In the genomic region with DNA sequence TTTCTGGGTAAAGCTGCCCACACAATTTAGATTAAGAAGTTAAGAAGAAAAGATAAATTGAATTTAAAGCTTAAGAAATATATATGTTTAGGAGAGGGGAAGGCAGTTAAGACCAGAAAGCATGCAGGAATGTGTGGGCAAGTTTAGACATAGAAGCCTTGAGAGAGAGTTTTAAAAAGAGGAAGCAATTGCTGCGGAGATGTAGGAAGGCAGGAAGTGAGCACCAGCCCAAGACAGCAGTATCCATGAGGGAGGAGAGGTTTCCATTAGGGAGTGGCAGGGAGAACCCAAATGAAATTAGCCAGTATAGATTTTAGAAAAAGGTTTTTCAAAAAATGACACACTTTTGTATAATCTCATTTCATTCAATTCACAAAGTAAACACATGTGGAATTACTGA, we compare ENCODE assay signal across 1 cellular context.
TF ChIP-seq lines count a peak whose summit lies in the region.

No MANE protein-coding gene starts in this region.

TF ChIP-seq in WTC11, 78 proteins besides CTCF, POLR2A, EP300 and RAD21 (continued from another document):
- TF ChIP-seq, protein P1, sequence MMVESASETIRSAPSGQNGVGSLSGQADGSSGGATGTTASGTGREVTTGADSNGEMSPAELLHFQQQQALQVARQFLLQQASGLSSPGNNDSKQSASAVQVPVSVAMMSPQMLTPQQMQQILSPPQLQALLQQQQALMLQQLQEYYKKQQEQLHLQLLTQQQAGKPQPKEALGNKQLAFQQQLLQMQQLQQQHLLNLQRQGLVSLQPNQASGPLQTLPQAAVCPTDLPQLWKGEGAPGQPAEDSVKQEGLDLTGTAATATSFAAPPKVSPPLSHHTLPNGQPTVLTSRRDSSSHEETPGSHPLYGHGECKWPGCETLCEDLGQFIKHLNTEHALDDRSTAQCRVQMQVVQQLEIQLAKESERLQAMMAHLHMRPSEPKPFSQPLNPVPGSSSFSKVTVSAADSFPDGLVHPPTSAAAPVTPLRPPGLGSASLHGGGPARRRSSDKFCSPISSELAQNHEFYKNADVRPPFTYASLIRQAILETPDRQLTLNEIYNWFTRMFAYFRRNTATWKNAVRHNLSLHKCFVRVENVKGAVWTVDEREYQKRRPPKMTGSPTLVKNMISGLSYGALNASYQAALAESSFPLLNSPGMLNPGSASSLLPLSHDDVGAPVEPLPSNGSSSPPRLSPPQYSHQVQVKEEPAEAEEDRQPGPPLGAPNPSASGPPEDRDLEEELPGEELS (CRISPR knock-in tag; IDR thresholded peaks at IDR 0.05) = no peak
- TF ChIP-seq ZNF396 (CRISPR knock-in tag; IDR thresholded peaks at IDR 0.05; ENCODE audit: borderline replicate concordance) = no peak
- TF ChIP-seq GRHL2 (CRISPR knock-in tag; IDR thresholded peaks at IDR 0.05; ENCODE audit: insufficient replicate concordance, severe bottlenecking) = no peak
- TF ChIP-seq PRRX2 (CRISPR knock-in tag; IDR thresholded peaks at IDR 0.05) = no peak
- TF ChIP-seq, protein P2, sequence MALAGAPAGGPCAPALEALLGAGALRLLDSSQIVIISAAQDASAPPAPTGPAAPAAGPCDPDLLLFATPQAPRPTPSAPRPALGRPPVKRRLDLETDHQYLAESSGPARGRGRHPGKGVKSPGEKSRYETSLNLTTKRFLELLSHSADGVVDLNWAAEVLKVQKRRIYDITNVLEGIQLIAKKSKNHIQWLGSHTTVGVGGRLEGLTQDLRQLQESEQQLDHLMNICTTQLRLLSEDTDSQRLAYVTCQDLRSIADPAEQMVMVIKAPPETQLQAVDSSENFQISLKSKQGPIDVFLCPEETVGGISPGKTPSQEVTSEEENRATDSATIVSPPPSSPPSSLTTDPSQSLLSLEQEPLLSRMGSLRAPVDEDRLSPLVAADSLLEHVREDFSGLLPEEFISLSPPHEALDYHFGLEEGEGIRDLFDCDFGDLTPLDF (CRISPR knock-in tag; IDR thresholded peaks at IDR 0.05) = no peak
- TF ChIP-seq ZNF423 (CRISPR knock-in tag; IDR thresholded peaks at IDR 0.05) = no peak
